ENCODE assay signal across 14 cellular contexts in the genomic region with DNA sequence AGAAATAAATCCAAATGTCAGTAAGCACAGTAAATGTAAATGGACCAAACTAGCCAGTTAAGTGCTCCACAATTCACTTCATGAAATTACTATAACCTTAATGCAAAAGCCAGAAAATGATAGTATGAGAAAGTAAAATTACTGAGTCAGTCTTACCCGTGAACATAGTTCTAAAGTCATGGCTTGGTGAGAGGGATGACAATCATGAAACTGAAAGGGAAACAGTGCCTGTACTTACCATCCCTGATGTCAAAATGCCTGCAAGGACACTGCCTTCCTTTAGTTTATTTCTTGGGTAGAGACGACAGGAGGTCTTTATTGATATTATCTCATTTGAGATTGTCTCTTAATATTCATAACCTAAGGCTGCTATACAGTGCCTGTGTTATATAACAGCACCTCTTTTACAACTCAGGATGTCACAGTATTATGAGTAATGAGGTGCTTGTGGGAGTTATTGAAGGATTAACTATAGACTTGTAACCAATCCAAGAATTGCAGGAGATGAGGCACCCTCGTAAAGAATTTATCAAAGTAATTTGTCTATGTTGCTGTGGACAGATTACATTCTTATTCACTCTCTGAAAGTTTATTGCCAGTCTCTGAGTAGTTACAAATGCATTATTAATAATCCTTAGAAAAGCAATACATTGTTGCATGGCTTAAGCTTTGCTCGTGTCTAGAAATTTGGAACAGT.
DNase-seq lines count a peak whose midpoint lies in the region; ATAC-seq and TF ChIP-seq lines count a peak whose summit lies in the region.
"Had no signal": no experiment of that assay in that cellular context is flagged by ENCODE, and none has a peak within 500 bp of the region (broad histone marks: within the 10 kb centered on the region; RNA-seq: fewer than 3 reads in every experiment).

No MANE protein-coding gene starts in this region.

- H3K9me3 ChIP-seq in MM.1S (replicated peaks; ENCODE audit: insufficient read depth, low read length): no peaks in the 10 kb centered on the region
- no peaks in the 10 kb centered on the region for H3K9me3 ChIP-seq in Peyer's patch
- H3K9me3 ChIP-seq in esophagus muscularis mucosa: no peaks in the 10 kb centered on the region
- H3K9me3 ChIP-seq: SJSA1 had no signal

- no peaks in the 10 kb centered on the region for H3F3A ChIP-seq in MM.1S (ENCODE audit: insufficient read depth, low read length)

- H2AFZ ChIP-seq in MM.1S (ENCODE audit: low read length): peak overlapping the region; percentile 53

- TF ChIP-seq POLR2A in Peyer's patch (IDR thresholded peaks at IDR 0.05) (no peak), esophagus muscularis mucosa (IDR thresholded peaks at IDR 0.05; ENCODE audit: low read depth) (no peak)

- TF ChIP-seq CTCF in HFFc6 (IDR thresholded peaks at IDR 0.05) (no peak), MM.1S (IDR thresholded peaks at IDR 0.05; ENCODE audit: low read length) (no peak), retinal pigment epithelial cell (conservative IDR thresholded peaks at IDR 0.05; ENCODE audit: low read depth, low read length) (no peak), Peyer's patch (IDR thresholded peaks at IDR 0.05) (no peak), esophagus muscularis mucosa (IDR thresholded peaks at IDR 0.05) (no peak)

- WGBS in esophagus muscularis mucosa: 38% methylated on average over 4 of the region's 4 CpGs

- peak overlapping the region; percentile 48 for H3K4me2 ChIP-seq in MM.1S (ENCODE audit: low read depth, low read length)

- H4K20me1 ChIP-seq in MM.1S (ENCODE audit: insufficient read depth, low read length): no peaks in the 10 kb centered on the region

- intact Hi-C loops in esophagus muscularis mucosa (cut with DNase I): no loop called here

- H3K4me1 Mint-ChIP-seq in activated T-cell treated with anti-CD3 and anti-CD28 coated beads, Interleukin-2, amount 50 U/mL, for 72 hours (ENCODE audit: low read depth): peaks cover 9% of the 10 kb centered on the region
- H3K4me1 Mint-ChIP-seq in HFFc6 (ENCODE audit: low read depth): peaks cover 25% of the 10 kb centered on the region
- H3K4me1 Mint-ChIP-seq: activated naive CD4-positive, alpha-beta T cell treated with anti-CD3 and anti-CD28 coated beads, Interleukin-2, amount 50 U/mL, for 24 hours had no signal

- H3K27me3 Mint-ChIP-seq in activated T-cell treated with anti-CD3 and anti-CD28 coated beads, Interleukin-2, amount 50 U/mL, for 72 hours (ENCODE audit: low read depth): peaks cover 17% of the 10 kb centered on the region
- no peaks in the 10 kb centered on the region for H3K27me3 Mint-ChIP-seq in HFFc6 (ENCODE audit: insufficient read depth)

- peaks cover 0 to 5% of the 10 kb centered on the region in 2 donors for H3K9me3 Mint-ChIP-seq in activated T-cell treated with anti-CD3 and anti-CD28 coated beads, Interleukin-2, amount 50 U/mL, for 72 hours
- no peaks in the 10 kb centered on the region for H3K9me3 Mint-ChIP-seq in HFFc6
- H3K9me3 Mint-ChIP-seq: activated naive CD4-positive, alpha-beta T cell treated with anti-CD3 and anti-CD28 coated beads, Interleukin-2, amount 50 U/mL, for 24 hours had no signal

- no peaks in the 10 kb centered on the region for H3K36me3 Mint-ChIP-seq in activated T-cell treated with anti-CD3 and anti-CD28 coated beads, Interleukin-2, amount 50 U/mL, for 72 hours (ENCODE audit: insufficient read depth in 2 of 2)
- H3K36me3 Mint-ChIP-seq in HFFc6 (ENCODE audit: low read depth): peaks cover 7% of the 10 kb centered on the region; the same call in 1 of the 2 replicates
- H3K36me3 Mint-ChIP-seq: activated naive CD4-positive, alpha-beta T cell treated with anti-CD3 and anti-CD28 coated beads, Interleukin-2, amount 50 U/mL, for 24 hours had no signal

- DNase-seq in activated T-cell treated with anti-CD3 and anti-CD28 coated beads, Interleukin-2, amount 50 U/mL, for 72 hours: no peak
- no peak for DNase-seq in activated T-cell treated with anti-CD3 and anti-CD28 coated beads, Interleukin-2, amount 50 U/mL, for 1 hour
- DNase-seq in HFFc6 (peak; percentile 25), MM.1S (peak; percentile 75), retinal pigment epithelial cell (ENCODE audit: low read depth) (peak; percentile 59), NOMO-1 treated with dmso at 0.1 percent for 144 hours (lab: John Stamatoyannopoulos, UW; ENCODE audit: unreplicated experiment) (no peak), Peyer's patch (no peak), esophagus muscularis mucosa (ENCODE audit: extremely low spot score) (no peak)
- DNase-seq: ACHN; effector memory CD4-positive, alpha-beta T cell; NCI-H345 had no signal

- H3K4me3 Mint-ChIP-seq in activated T-cell treated with anti-CD3 and anti-CD28 coated beads, Interleukin-2, amount 50 U/mL, for 72 hours: no peak overlapping the region
- no peak overlapping the region for H3K4me3 Mint-ChIP-seq in HFFc6
- H3K4me3 Mint-ChIP-seq: activated naive CD4-positive, alpha-beta T cell treated with anti-CD3 and anti-CD28 coated beads, Interleukin-2, amount 50 U/mL, for 24 hours had no signal

- no peaks in the 10 kb centered on the region for H3K27me3 ChIP-seq in MM.1S (replicated peaks; ENCODE audit: insufficient read depth, low read length)
- no peaks in the 10 kb centered on the region for H3K27me3 ChIP-seq in Peyer's patch
- H3K27me3 ChIP-seq in esophagus muscularis mucosa: no peaks in the 10 kb centered on the region

- H3K36me3 ChIP-seq in MM.1S (replicated peaks; ENCODE audit: insufficient read depth, low read length) (no peaks in the 10 kb centered on the region), Peyer's patch (no peaks in the 10 kb centered on the region), esophagus muscularis mucosa (no peaks in the 10 kb centered on the region)
- H3K36me3 ChIP-seq: SJSA1 had no signal

- H3K4me1 ChIP-seq in MM.1S (ENCODE audit: low read length) (peaks cover 7% of the 10 kb centered on the region), Peyer's patch (no peaks in the 10 kb centered on the region), esophagus muscularis mucosa (peaks cover 0 to 24% (median 15%) of the 10 kb centered on the region in 4 donors)
- H3K4me1 ChIP-seq: SJSA1 had no signal

- no peak overlapping the region for H3K27ac Mint-ChIP-seq in activated T-cell treated with anti-CD3 and anti-CD28 coated beads, Interleukin-2, amount 50 U/mL, for 72 hours
- no peak overlapping the region for H3K27ac Mint-ChIP-seq in HFFc6
- H3K27ac Mint-ChIP-seq: activated naive CD4-positive, alpha-beta T cell treated with anti-CD3 and anti-CD28 coated beads, Interleukin-2, amount 50 U/mL, for 24 hours had no signal

- TF ChIP-seq EP300 in esophagus muscularis mucosa (IDR thresholded peaks at IDR 0.05): no peak

- H3K4me3 ChIP-seq in MM.1S (ENCODE audit: low read length) (no peak overlapping the region), retinal pigment epithelial cell (ENCODE audit: low read length) (no peak overlapping the region), Peyer's patch (no peak overlapping the region), esophagus muscularis mucosa (no peak overlapping the region)
- H3K4me3 ChIP-seq: SJSA1, skin epidermis had no signal

- H3K9ac ChIP-seq in MM.1S (ENCODE audit: low read length): no peak overlapping the region

- no peak overlapping the region for H3K27ac ChIP-seq in MM.1S (ENCODE audit: low read length)
- no peak overlapping the region for H3K27ac ChIP-seq in Peyer's patch
- H3K27ac ChIP-seq in esophagus muscularis mucosa (replicated peaks in 1 of 4): no peak overlapping the region
- H3K27ac ChIP-seq: SJSA1, skin epidermis had no signal

- H3K79me2 ChIP-seq in MM.1S (ENCODE audit: low read length): no peaks in the 10 kb centered on the region

- peak; percentile 51 to 70 for ATAC-seq in activated T-cell treated with anti-CD3 and anti-CD28 coated beads, Interleukin-2, amount 50 U/mL, for 72 hours (replicated peaks in 1 of 2)

- no peaks in the 10 kb centered on the region for H3K9me2 ChIP-seq in MM.1S (replicated peaks; ENCODE audit: insufficient read depth, low read length)

Comparison
In these comparisons a context has a peak if more than half of its experiments do, and no peak if none do; other contexts are left out.
1. DNase-seq: peak in HFFc6 (single experiment), MM.1S (single experiment) and retinal pigment epithelial cell (single experiment); none in activated T-cell treated with anti-CD3 and anti-CD28 coated beads, Interleukin-2, amount 50 U/mL, for 72 hours (0 of 2), activated T-cell treated with anti-CD3 and anti-CD28 coated beads, Interleukin-2, amount 50 U/mL, for 1 hour (single experiment), NOMO-1 treated with dmso at 0.1 percent for 144 hours (single experiment), Peyer's patch (0 of 3) and esophagus muscularis mucosa (single experiment).